In the genomic region with DNA sequence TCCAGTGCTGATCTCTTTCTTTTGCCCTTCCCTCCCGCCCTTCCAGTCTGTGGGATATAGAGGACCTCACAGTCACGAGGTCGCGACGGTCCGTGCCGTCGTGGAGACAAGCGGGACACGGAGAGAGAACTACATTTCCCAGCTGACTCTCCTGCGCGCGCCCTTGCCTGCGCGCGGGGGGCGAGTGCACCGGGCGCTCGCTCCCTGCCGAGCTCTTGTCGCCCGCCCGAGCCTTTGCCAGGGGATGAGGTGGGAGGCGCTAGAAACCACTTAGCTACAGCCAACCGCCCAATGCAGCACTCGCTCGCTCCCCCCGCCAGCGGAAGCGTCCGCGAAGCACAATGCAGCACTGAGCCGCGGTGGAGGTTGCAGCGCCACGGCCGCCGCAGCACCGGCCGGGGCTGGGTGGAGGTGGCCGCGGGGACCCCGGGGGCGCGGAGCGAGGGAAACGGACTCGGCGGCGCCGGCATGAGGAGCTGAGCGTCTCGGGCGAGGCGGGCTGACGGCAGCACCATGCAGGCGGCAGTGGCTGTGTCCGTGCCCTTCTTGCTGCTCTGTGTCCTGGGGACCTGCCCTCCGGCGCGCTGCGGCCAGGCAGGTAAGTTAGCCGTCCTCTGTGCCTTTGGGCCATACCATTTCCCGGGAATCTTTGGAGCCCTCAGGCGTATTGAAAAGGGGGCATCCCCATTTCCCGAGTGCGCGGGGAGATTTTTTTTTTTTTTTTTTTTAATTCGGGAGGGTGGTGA, we compare ENCODE assay signal across 1 cellular context.
TF ChIP-seq lines count a peak whose summit lies in the region.

A gene with protein sequence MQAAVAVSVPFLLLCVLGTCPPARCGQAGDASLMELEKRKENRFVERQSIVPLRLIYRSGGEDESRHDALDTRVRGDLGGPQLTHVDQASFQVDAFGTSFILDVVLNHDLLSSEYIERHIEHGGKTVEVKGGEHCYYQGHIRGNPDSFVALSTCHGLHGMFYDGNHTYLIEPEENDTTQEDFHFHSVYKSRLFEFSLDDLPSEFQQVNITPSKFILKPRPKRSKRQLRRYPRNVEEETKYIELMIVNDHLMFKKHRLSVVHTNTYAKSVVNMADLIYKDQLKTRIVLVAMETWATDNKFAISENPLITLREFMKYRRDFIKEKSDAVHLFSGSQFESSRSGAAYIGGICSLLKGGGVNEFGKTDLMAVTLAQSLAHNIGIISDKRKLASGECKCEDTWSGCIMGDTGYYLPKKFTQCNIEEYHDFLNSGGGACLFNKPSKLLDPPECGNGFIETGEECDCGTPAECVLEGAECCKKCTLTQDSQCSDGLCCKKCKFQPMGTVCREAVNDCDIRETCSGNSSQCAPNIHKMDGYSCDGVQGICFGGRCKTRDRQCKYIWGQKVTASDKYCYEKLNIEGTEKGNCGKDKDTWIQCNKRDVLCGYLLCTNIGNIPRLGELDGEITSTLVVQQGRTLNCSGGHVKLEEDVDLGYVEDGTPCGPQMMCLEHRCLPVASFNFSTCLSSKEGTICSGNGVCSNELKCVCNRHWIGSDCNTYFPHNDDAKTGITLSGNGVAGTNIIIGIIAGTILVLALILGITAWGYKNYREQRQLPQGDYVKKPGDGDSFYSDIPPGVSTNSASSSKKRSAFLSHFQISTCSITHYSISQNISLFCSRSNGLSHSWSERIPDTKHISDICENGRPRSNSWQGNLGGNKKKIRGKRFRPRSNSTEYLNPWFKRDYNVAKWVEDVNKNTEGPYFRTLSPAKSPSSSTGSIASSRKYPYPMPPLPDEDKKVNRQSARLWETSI (plus strand): TSS at position 299 of the 746 bp plus-strand sequence. CDS start 215 bp downstream, at position 514.

TF ChIP-seq in K562, 482 proteins besides CTCF, POLR2A, EP300 and RAD21 (continued from another document):
- TF ChIP-seq, protein P1, sequence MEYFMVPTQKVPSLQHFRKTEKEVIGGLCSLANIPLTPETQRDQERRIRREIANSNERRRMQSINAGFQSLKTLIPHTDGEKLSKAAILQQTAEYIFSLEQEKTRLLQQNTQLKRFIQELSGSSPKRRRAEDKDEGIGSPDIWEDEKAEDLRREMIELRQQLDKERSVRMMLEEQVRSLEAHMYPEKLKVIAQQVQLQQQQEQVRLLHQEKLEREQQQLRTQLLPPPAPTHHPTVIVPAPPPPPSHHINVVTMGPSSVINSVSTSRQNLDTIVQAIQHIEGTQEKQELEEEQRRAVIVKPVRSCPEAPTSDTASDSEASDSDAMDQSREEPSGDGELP (CRISPR knock-in tag; IDR thresholded peaks at IDR 0.05; ENCODE audit: borderline replicate concordance), result peak; percentile 63; the same call in 1 of the 2 replicates
- TF ChIP-seq POLR3A (IDR thresholded peaks at IDR 0.05; ENCODE audit: borderline replicate concordance, extremely low read depth, insufficient read depth, insufficient read length), result no peak
- no peak for TF ChIP-seq IRF2 (CRISPR knock-in tag; IDR thresholded peaks at IDR 0.05)
- TF ChIP-seq CC2D1A (IDR thresholded peaks at IDR 0.05), result no peak
- no peak for TF ChIP-seq ZNF589 (CRISPR knock-in tag; IDR thresholded peaks at IDR 0.05; ENCODE audit: low read depth)
- no peak for TF ChIP-seq MYNN (IDR thresholded peaks at IDR 0.05)
- no peak for TF ChIP-seq MYNN (CRISPR knock-in tag; IDR thresholded peaks at IDR 0.05)
- no peak for TF ChIP-seq ZNF785 (CRISPR knock-in tag; IDR thresholded peaks at IDR 0.05)
- TF ChIP-seq, protein P2, sequence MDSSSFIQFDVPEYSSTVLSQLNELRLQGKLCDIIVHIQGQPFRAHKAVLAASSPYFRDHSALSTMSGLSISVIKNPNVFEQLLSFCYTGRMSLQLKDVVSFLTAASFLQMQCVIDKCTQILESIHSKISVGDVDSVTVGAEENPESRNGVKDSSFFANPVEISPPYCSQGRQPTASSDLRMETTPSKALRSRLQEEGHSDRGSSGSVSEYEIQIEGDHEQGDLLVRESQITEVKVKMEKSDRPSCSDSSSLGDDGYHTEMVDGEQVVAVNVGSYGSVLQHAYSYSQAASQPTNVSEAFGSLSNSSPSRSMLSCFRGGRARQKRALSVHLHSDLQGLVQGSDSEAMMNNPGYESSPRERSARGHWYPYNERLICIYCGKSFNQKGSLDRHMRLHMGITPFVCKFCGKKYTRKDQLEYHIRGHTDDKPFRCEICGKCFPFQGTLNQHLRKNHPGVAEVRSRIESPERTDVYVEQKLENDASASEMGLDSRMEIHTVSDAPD (CRISPR knock-in tag; IDR thresholded peaks at IDR 0.05), result no peak
- no peak for TF ChIP-seq ZNF354B (CRISPR knock-in tag; IDR thresholded peaks at IDR 0.05)
- no peak for TF ChIP-seq PTBP1 (IDR thresholded peaks at IDR 0.05; ENCODE audit: low read depth, low read length)
- TF ChIP-seq RBM34 (IDR thresholded peaks at IDR 0.05; ENCODE audit: borderline replicate concordance, insufficient read depth, low read length), result no peak
- TF ChIP-seq ZNF232 (CRISPR knock-in tag; IDR thresholded peaks at IDR 0.05), result no peak
- 0 out of 2 replicates have a peak, but pooled peaks have one; percentile 18 for TF ChIP-seq RBFOX2 (IDR thresholded peaks at IDR 0.05; ENCODE audit: low read depth, low read length)
- TF ChIP-seq ZEB2 (IDR thresholded peaks at IDR 0.05), result no peak
- no peak for TF ChIP-seq ZNF384 (IDR thresholded peaks at IDR 0.05; ENCODE audit: low read depth, low read length)
- TF ChIP-seq, protein P3, sequence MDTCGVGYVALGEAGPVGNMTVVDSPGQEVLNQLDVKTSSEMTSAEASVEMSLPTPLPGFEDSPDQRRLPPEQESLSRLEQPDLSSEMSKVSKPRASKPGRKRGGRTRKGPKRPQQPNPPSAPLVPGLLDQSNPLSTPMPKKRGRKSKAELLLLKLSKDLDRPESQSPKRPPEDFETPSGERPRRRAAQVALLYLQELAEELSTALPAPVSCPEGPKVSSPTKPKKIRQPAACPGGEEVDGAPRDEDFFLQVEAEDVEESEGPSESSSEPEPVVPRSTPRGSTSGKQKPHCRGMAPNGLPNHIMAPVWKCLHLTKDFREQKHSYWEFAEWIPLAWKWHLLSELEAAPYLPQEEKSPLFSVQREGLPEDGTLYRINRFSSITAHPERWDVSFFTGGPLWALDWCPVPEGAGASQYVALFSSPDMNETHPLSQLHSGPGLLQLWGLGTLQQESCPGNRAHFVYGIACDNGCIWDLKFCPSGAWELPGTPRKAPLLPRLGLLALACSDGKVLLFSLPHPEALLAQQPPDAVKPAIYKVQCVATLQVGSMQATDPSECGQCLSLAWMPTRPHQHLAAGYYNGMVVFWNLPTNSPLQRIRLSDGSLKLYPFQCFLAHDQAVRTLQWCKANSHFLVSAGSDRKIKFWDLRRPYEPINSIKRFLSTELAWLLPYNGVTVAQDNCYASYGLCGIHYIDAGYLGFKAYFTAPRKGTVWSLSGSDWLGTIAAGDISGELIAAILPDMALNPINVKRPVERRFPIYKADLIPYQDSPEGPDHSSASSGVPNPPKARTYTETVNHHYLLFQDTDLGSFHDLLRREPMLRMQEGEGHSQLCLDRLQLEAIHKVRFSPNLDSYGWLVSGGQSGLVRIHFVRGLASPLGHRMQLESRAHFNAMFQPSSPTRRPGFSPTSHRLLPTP (IDR thresholded peaks at IDR 0.05; ENCODE audit: borderline replicate concordance, extremely low read depth, insufficient read length), result no peak
- TF ChIP-seq NRF1 (conservative IDR thresholded peaks at IDR 0.05 in 1 of 2, IDR thresholded peaks at IDR 0.05 in 1 of 2), result peak; percentile 64 to 75
- no peak for TF ChIP-seq MTF1 (CRISPR knock-in tag; IDR thresholded peaks at IDR 0.05; ENCODE audit: borderline replicate concordance)
- no peak for TF ChIP-seq RFX1 (IDR thresholded peaks at IDR 0.05)
- peak; percentile 8; the same call in 1 of the 2 replicates for TF ChIP-seq CREM (IDR thresholded peaks at IDR 0.05; ENCODE audit: low read depth)
- TF ChIP-seq DACH1 (IDR thresholded peaks at IDR 0.05; ENCODE audit: partially characterized antibody), result no peak
- TF ChIP-seq HDAC2 (IDR thresholded peaks at IDR 0.05), result no peak
- TF ChIP-seq ZC3H8 (IDR thresholded peaks at IDR 0.05), result no peak
- TF ChIP-seq NR2C1 (IDR thresholded peaks at IDR 0.05), result no peak
- no peak for TF ChIP-seq NR2C1 (tag; IDR thresholded peaks at IDR 0.05)
- TF ChIP-seq ZNF699 (CRISPR knock-in tag; IDR thresholded peaks at IDR 0.05; ENCODE audit: insufficient replicate concordance), result no peak
- no peak for TF ChIP-seq ZFPM2 (CRISPR knock-in tag; IDR thresholded peaks at IDR 0.05)
- TF ChIP-seq, protein P4, sequence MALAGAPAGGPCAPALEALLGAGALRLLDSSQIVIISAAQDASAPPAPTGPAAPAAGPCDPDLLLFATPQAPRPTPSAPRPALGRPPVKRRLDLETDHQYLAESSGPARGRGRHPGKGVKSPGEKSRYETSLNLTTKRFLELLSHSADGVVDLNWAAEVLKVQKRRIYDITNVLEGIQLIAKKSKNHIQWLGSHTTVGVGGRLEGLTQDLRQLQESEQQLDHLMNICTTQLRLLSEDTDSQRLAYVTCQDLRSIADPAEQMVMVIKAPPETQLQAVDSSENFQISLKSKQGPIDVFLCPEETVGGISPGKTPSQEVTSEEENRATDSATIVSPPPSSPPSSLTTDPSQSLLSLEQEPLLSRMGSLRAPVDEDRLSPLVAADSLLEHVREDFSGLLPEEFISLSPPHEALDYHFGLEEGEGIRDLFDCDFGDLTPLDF (CRISPR knock-in tag; IDR thresholded peaks at IDR 0.05), result no peak
- TF ChIP-seq ETV6 (IDR thresholded peaks at IDR 0.05; ENCODE audit: borderline replicate concordance in 1 of 2, low read depth in 2 of 2, low read length in 1 of 2), result no peak
- TF ChIP-seq ETV6 (CRISPR knock-in tag; IDR thresholded peaks at IDR 0.05; ENCODE audit: borderline replicate concordance), result no peak
- TF ChIP-seq MEF2D (tag; conservative IDR thresholded peaks at IDR 0.05; ENCODE audit: low read depth), result no peak
- TF ChIP-seq HNRNPH1 (optimal IDR thresholded peaks at IDR 0.05; ENCODE audit: low read depth, low read length), result no peak
- TF ChIP-seq MAZ (CRISPR knock-in tag; conservative IDR thresholded peaks at IDR 0.05 in 1 of 2, IDR thresholded peaks at IDR 0.05 in 1 of 2), result peak; percentile 36 to 40; a peak in 1 of 4 replicates
- no peak for TF ChIP-seq LARP7 (IDR thresholded peaks at IDR 0.05)
- no peak for TF ChIP-seq ZNF717 (CRISPR knock-in tag; IDR thresholded peaks at IDR 0.05)
- no peak for TF ChIP-seq SNIP1 (IDR thresholded peaks at IDR 0.05; ENCODE audit: low read depth)
- no peak for TF ChIP-seq CBFA2T2 (conservative IDR thresholded peaks at IDR 0.05)
- TF ChIP-seq NR2C2 (CRISPR knock-in tag; IDR thresholded peaks at IDR 0.05), result no peak
- peak; percentile 28; the same call in 1 of the 2 replicates for TF ChIP-seq NR2C2 (tag; IDR thresholded peaks at IDR 0.05)
- TF ChIP-seq PHF8 (IDR thresholded peaks at IDR 0.05; ENCODE audit: borderline replicate concordance, low read length), result peak; percentile 31; the same call in 1 of the 2 replicates
